Comparison of ENCODE assay signal across 23 cellular contexts in genomic region chr3:30004481-30004880, GRCh38.
DNase-seq lines count a peak whose midpoint lies in the region; TF ChIP-seq lines count a peak whose summit lies in the region.
"Had no signal": no experiment of that assay in that cellular context is flagged by ENCODE, and none has a peak within 500 bp of the region (broad histone marks: within the 10 kb centered on the region; RNA-seq: fewer than 3 reads in every experiment).

No MANE protein-coding gene starts in this region.

- H3K9me3 ChIP-seq in HUES48 (ENCODE audit: control insufficient read depth, insufficient read depth, low read length) (no peaks in the 10 kb centered on the region), subcutaneous abdominal adipose tissue (ENCODE audit: control insufficient read depth in 5 of 5, low read length in 5 of 5) (no peaks in the 10 kb centered on the region), hepatocyte (ENCODE audit: low read depth) (no peaks in the 10 kb centered on the region)
- H3K9me3 ChIP-seq: A549, HAP-1, Peyer's patch, SJCRH30 had no signal

- 52% methylated on average over 3 of the region's 3 CpGs for WGBS in hepatocyte (ENCODE audit: low lambda C conversion rate, missing lambda C conversion rate)

- H2AFZ ChIP-seq in hepatocyte = no peak overlapping the region

- no peaks in the 10 kb centered on the region for H3K36me3 ChIP-seq in HUES48 (ENCODE audit: control insufficient read depth, insufficient read depth, low read length)
- peaks cover 0 to 2% (median 0%) of the 10 kb centered on the region in 5 donors for H3K36me3 ChIP-seq in subcutaneous abdominal adipose tissue (ENCODE audit: control insufficient read depth in 5 of 5, insufficient read depth in 5 of 5, low read length in 5 of 5)
- no peaks in the 10 kb centered on the region for H3K36me3 ChIP-seq in hepatocyte (replicated peaks; ENCODE audit: insufficient read depth, low read depth)
- H3K36me3 ChIP-seq: HAP-1, Peyer's patch, SJCRH30 had no signal

- H3K27me3 ChIP-seq in HUES48 (ENCODE audit: control insufficient read depth, insufficient read depth, low read length) (no peaks in the 10 kb centered on the region), subcutaneous abdominal adipose tissue (ENCODE audit: control insufficient read depth in 5 of 5, insufficient read depth in 4 of 5, low read length in 5 of 5) (no peaks in the 10 kb centered on the region), hepatocyte (no peaks in the 10 kb centered on the region)
- H3K27me3 ChIP-seq: Peyer's patch, SJCRH30 had no signal

- H4K20me1 ChIP-seq in hepatocyte (ENCODE audit: insufficient read depth, poor library complexity, severe bottlenecking) = no peaks in the 10 kb centered on the region

- no peaks in the 10 kb centered on the region for H3K79me2 ChIP-seq in hepatocyte

- DNase-seq in AG20443 (ENCODE audit: low spot score) (peak; percentile 10), fibroblast of peridontal ligament (ENCODE audit: extremely low read depth) (peak; percentile 43), GM13976 (ENCODE audit: low spot score) (no peak), hepatocyte (ENCODE audit: low spot score) (no peak)
- no peak for DNase-seq in stimulated activated CD4-positive, alpha-beta T cell treated with anti-CD3 and anti-CD28 coated beads, Interleukin-12 subunit alpha, Interleukin-12 subunit beta, amount 100 ng/mL, for 4 hours
- DNase-seq: AML-193; Calu3; CD8-positive, alpha-beta memory T cell; DMS153; Kasumi-1; NCI-H1417; NCI-H1694 treated with DMSO at 0.1 percent for 48 hours; NCI-H2081 treated with DMSO at 0.1 percent for 48 hours; NCI-H2171 treated with DMSO at 0.1 percent for 48 hours; NCI-H446; NCI-H526; Peyer's patch; SJCRH30 had no signal

- TF ChIP-seq CTCF in GM13976 (IDR thresholded peaks at IDR 0.05; ENCODE audit: borderline replicate concordance, control extremely low read depth, extremely low read depth, insufficient read depth, missing control alignments) (no peak), hepatocyte (IDR thresholded peaks at IDR 0.05; ENCODE audit: poor library complexity) (no peak)

- in situ Hi-C loops in GM13976 (cut with MboI; ENCODE audit: low sequenced_read_pairs, unreplicated experiment) = no loop called here

- H3K4me1 ChIP-seq in HUES48 (ENCODE audit: control insufficient read depth, insufficient read depth, low read length) (peaks cover 42% of the 10 kb centered on the region), subcutaneous abdominal adipose tissue (ENCODE audit: control insufficient read depth in 5 of 5, insufficient read depth in 5 of 5, low read length in 5 of 5) (peaks cover 0 to 5% (median 0%) of the 10 kb centered on the region in 5 donors), hepatocyte (ENCODE audit: insufficient read depth) (no peaks in the 10 kb centered on the region)
- H3K4me1 ChIP-seq: A549, Peyer's patch, SJCRH30 had no signal

- no peak overlapping the region for H3K4me3 ChIP-seq in HUES48 (ENCODE audit: low read depth, low read length)
- H3K4me3 ChIP-seq in subcutaneous abdominal adipose tissue (ENCODE audit: low read depth in 1 of 5, low read length in 5 of 5) = no peak overlapping the region
- H3K4me3 ChIP-seq in hepatocyte = no peak overlapping the region
- H3K4me3 ChIP-seq: A549, HAP-1, Peyer's patch, SJCRH30 had no signal

- H3K27ac ChIP-seq in HUES48 (ENCODE audit: low read depth, low read length) = peak overlapping the region; percentile 63
- peak overlapping the region; percentile 41 for H3K27ac ChIP-seq in subcutaneous abdominal adipose tissue (ENCODE audit: low read depth, low read length)
- no peak overlapping the region for H3K27ac ChIP-seq in hepatocyte
- H3K27ac ChIP-seq: A549, C4-2B, Peyer's patch, SJCRH30 had no signal

- H3K4me2 ChIP-seq in hepatocyte = no peak overlapping the region
- H3K4me2 ChIP-seq: A549 had no signal

- H3K9me2 ChIP-seq in hepatocyte (replicated peaks; ENCODE audit: insufficient read depth) = no peaks in the 10 kb centered on the region

- H3K9ac ChIP-seq in HUES48 (ENCODE audit: low read depth, low read length) = no peak overlapping the region
- peak overlapping the region in 1 of 5 donors; percentile 56 for H3K9ac ChIP-seq in subcutaneous abdominal adipose tissue (ENCODE audit: low read length in 5 of 5)

Comparison
In these comparisons a context has a peak if more than half of its experiments do, and no peak if none do; other contexts are left out.
1. DNase-seq: peak in AG20443 (single experiment) and fibroblast of peridontal ligament (single experiment); none in GM13976 (single experiment), hepatocyte (single experiment) and stimulated activated CD4-positive, alpha-beta T cell treated with anti-CD3 and anti-CD28 coated beads, Interleukin-12 subunit alpha, Interleukin-12 subunit beta, amount 100 ng/mL, for 4 hours (single experiment).